In the genomic region with DNA sequence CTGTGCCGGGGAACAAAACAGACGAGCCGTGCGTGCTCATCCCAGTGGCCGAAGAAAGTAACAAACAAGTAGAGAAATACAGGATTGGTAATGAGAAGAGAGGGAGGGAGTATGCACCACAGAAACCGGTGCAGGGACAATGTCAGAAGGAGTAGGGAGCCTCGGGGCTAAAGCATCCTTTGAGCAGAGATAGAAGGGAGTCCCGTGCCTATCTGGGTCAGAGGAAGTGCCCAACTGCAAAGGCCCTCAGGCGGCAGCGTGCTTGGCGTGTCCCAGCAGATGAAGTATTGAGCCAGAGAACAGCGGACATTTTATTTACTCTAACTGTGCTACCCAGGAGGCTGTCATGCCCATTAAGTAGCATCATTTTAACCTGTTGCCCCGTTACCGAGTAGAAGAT, we compare ENCODE assay signal across 1 cellular context.
TF ChIP-seq lines count a peak whose summit lies in the region.

No MANE protein-coding gene starts in this region.

TF ChIP-seq in HepG2, 621 proteins besides CTCF, POLR2A, EP300 and RAD21 (continued from another document):
- TF ChIP-seq, protein P1, sequence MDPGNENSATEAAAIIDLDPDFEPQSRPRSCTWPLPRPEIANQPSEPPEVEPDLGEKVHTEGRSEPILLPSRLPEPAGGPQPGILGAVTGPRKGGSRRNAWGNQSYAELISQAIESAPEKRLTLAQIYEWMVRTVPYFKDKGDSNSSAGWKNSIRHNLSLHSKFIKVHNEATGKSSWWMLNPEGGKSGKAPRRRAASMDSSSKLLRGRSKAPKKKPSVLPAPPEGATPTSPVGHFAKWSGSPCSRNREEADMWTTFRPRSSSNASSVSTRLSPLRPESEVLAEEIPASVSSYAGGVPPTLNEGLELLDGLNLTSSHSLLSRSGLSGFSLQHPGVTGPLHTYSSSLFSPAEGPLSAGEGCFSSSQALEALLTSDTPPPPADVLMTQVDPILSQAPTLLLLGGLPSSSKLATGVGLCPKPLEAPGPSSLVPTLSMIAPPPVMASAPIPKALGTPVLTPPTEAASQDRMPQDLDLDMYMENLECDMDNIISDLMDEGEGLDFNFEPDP (CRISPR knock-in tag; conservative IDR thresholded peaks at IDR 0.05) = no peak
- no peak for TF ChIP-seq GPN1 (CRISPR knock-in tag; IDR thresholded peaks at IDR 0.05; ENCODE audit: borderline replicate concordance)
- TF ChIP-seq, protein P2, sequence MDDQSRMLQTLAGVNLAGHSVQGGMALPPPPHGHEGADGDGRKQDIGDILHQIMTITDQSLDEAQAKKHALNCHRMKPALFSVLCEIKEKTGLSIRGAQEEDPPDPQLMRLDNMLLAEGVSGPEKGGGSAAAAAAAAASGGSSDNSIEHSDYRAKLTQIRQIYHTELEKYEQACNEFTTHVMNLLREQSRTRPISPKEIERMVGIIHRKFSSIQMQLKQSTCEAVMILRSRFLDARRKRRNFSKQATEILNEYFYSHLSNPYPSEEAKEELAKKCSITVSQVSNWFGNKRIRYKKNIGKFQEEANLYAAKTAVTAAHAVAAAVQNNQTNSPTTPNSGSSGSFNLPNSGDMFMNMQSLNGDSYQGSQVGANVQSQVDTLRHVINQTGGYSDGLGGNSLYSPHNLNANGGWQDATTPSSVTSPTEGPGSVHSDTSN (CRISPR knock-in tag; IDR thresholded peaks at IDR 0.05; ENCODE audit: borderline replicate concordance) = no peak
- TF ChIP-seq, protein P3, sequence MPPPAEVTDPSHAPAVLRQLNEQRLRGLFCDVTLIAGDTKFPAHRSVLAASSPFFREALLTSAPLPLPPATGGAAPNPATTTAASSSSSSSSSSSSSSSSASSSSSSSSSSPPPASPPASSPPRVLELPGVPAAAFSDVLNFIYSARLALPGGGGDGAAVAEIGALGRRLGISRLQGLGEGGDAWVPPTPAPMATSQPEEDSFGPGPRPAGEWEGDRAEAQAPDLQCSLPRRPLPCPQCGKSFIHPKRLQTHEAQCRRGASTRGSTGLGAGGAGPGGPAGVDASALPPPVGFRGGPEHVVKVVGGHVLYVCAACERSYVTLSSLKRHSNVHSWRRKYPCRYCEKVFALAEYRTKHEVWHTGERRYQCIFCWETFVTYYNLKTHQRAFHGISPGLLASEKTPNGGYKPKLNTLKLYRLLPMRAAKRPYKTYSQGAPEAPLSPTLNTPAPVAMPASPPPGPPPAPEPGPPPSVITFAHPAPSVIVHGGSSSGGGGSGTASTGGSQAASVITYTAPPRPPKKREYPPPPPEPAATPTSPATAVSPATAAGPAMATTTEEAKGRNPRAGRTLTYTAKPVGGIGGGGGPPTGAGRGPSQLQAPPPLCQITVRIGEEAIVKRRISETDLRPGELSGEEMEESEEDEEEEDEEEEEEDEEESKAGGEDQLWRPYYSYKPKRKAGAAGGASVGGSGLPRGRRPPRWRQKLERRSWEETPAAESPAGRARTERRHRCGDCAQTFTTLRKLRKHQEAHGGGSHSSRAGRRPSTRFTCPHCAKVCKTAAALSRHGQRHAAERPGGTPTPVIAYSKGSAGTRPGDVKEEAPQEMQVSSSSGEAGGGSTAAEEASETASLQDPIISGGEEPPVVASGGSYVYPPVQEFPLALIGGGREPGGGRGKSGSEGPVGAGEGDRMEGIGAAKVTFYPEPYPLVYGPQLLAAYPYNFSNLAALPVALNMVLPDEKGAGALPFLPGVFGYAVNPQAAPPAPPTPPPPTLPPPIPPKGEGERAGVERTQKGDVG (CRISPR knock-in tag; IDR thresholded peaks at IDR 0.05; ENCODE audit: borderline replicate concordance) = no peak
- no peak for TF ChIP-seq KLF6 (CRISPR knock-in tag; IDR thresholded peaks at IDR 0.05)
- no peak for TF ChIP-seq MXI1 (IDR thresholded peaks at IDR 0.05; ENCODE audit: borderline replicate concordance, low read depth, low read length)
- TF ChIP-seq, protein P4, sequence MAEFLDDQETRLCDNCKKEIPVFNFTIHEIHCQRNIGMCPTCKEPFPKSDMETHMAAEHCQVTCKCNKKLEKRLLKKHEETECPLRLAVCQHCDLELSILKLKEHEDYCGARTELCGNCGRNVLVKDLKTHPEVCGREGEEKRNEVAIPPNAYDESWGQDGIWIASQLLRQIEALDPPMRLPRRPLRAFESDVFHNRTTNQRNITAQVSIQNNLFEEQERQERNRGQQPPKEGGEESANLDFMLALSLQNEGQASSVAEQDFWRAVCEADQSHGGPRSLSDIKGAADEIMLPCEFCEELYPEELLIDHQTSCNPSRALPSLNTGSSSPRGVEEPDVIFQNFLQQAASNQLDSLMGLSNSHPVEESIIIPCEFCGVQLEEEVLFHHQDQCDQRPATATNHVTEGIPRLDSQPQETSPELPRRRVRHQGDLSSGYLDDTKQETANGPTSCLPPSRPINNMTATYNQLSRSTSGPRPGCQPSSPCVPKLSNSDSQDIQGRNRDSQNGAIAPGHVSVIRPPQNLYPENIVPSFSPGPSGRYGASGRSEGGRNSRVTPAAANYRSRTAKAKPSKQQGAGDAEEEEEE (CRISPR knock-in tag; IDR thresholded peaks at IDR 0.05; ENCODE audit: borderline replicate concordance) = no peak
